1 cellular context compared by ENCODE assay signal in the genomic region with DNA sequence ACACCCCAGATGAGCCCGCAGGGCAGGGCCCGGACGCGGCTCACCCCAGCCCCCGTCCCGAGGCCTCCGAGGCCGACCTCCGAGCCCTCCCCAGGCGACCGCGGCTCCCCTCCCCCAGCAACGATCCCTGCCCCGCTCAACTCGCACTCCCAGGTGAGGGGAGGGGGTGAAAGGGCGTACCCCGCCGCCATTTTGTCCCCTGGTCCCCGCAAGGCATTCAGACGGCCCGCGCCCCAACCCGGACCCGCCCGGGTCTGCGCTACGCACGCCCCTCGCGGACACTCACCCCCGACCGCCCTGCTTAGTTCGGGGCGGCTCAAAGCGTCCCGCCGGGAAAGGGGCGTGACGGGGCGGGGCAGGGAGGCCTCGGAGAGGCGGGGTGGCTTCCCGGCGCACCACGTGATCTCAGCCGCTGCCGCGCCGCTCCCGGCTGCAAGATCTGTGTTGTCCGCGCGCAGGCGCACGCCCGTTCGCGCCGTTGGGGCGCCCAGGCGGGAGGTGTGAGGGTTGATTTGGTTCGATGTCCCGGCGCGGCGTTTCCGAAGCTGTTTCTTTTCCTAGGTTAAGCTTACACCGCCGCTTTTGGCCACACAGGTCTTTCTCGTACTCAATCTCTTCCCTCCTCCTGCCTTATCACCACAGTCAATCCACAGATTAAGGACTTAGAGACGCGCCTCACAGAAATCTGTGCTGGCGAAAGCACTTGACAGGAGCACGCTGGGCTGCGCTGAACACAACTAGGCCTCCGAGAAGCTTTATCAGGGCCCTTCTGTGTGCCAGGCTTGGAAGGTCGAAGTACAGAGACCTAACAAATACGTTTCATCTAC.
TF ChIP-seq lines count a peak whose summit lies in the region.

A gene with protein sequence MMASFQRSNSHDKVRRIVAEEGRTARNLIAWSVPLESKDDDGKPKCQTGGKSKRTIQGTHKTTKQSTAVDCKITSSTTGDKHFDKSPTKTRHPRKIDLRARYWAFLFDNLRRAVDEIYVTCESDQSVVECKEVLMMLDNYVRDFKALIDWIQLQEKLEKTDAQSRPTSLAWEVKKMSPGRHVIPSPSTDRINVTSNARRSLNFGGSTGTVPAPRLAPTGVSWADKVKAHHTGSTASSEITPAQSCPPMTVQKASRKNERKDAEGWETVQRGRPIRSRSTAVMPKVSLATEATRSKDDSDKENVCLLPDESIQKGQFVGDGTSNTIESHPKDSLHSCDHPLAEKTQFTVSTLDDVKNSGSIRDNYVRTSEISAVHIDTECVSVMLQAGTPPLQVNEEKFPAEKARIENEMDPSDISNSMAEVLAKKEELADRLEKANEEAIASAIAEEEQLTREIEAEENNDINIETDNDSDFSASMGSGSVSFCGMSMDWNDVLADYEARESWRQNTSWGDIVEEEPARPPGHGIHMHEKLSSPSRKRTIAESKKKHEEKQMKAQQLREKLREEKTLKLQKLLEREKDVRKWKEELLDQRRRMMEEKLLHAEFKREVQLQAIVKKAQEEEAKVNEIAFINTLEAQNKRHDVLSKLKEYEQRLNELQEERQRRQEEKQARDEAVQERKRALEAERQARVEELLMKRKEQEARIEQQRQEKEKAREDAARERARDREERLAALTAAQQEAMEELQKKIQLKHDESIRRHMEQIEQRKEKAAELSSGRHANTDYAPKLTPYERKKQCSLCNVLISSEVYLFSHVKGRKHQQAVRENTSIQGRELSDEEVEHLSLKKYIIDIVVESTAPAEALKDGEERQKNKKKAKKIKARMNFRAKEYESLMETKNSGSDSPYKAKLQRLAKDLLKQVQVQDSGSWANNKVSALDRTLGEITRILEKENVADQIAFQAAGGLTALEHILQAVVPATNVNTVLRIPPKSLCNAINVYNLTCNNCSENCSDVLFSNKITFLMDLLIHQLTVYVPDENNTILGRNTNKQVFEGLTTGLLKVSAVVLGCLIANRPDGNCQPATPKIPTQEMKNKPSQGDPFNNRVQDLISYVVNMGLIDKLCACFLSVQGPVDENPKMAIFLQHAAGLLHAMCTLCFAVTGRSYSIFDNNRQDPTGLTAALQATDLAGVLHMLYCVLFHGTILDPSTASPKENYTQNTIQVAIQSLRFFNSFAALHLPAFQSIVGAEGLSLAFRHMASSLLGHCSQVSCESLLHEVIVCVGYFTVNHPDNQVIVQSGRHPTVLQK (N-terminal part only) (minus strand): TSS at position 328 of the 827 bp plus-strand sequence. CDS start 21,523 bp downstream, outside the sequence.

TF ChIP-seq in HepG2, 621 proteins besides CTCF, POLR2A, EP300 and RAD21 (continued from another document and continues in another):
- peak; percentile 79 for TF ChIP-seq ZNF574 (CRISPR knock-in tag; IDR thresholded peaks at IDR 0.05)
- TF ChIP-seq KMT2B (CRISPR knock-in tag; IDR thresholded peaks at IDR 0.05), result peak; percentile 84
- TF ChIP-seq MAF1 (CRISPR knock-in tag; IDR thresholded peaks at IDR 0.05; ENCODE audit: borderline replicate concordance), result no peak; the same call in 1 of the 2 replicates
- peak; percentile 92; the same call in 1 of the 2 replicates for TF ChIP-seq THAP7 (CRISPR knock-in tag; IDR thresholded peaks at IDR 0.05)
- peak; percentile 50 for TF ChIP-seq FOSL1 (CRISPR knock-in tag; IDR thresholded peaks at IDR 0.05; ENCODE audit: borderline replicate concordance)
- peak; percentile 68; the same call in 1 of the 2 replicates for TF ChIP-seq NR2C2 (CRISPR knock-in tag; IDR thresholded peaks at IDR 0.05; ENCODE audit: borderline replicate concordance)
- TF ChIP-seq SUZ12 (IDR thresholded peaks at IDR 0.05; ENCODE audit: low read depth, low read length), result no peak
- peak; percentile 77; the same call in 1 of the 2 replicates for TF ChIP-seq JUN (CRISPR knock-in tag; IDR thresholded peaks at IDR 0.05)
- 0 out of 2 replicates have a peak, but pooled peaks have one; percentile 44 for TF ChIP-seq TSC22D2 (CRISPR knock-in tag; IDR thresholded peaks at IDR 0.05; ENCODE audit: borderline replicate concordance)
- TF ChIP-seq STAT5B (CRISPR knock-in tag; IDR thresholded peaks at IDR 0.05), result no peak
- no peak for TF ChIP-seq ZBTB7A (CRISPR knock-in tag; IDR thresholded peaks at IDR 0.05)
- TF ChIP-seq MAFK (conservative IDR thresholded peaks at IDR 0.05 in 1 of 2, IDR thresholded peaks at IDR 0.05 in 1 of 2; ENCODE audit: low read length in 2 of 2), result no peak
- peak; percentile 98 for TF ChIP-seq IKZF4 (CRISPR knock-in tag; IDR thresholded peaks at IDR 0.05; ENCODE audit: borderline replicate concordance, low read depth, not compliant biosample characterization)
- TF ChIP-seq PRDM4 (CRISPR knock-in tag; IDR thresholded peaks at IDR 0.05; ENCODE audit: borderline replicate concordance), result no peak
- no peak for TF ChIP-seq NR2F1 (CRISPR knock-in tag; IDR thresholded peaks at IDR 0.05)
- no peak for TF ChIP-seq SIN3B (IDR thresholded peaks at IDR 0.05; ENCODE audit: low read length)
- TF ChIP-seq NR1H2 (CRISPR knock-in tag; IDR thresholded peaks at IDR 0.05; ENCODE audit: borderline replicate concordance, low read depth), result no peak
- peak; percentile 44 for TF ChIP-seq KMT2A (CRISPR knock-in tag; IDR thresholded peaks at IDR 0.05)
- TF ChIP-seq ZGPAT (CRISPR knock-in tag; IDR thresholded peaks at IDR 0.05), result peak; percentile 62; the same call in 1 of the 2 replicates
- TF ChIP-seq ZNF878 (CRISPR knock-in tag; IDR thresholded peaks at IDR 0.05), result peak; percentile 97
- TF ChIP-seq BHLHE40 (IDR thresholded peaks at IDR 0.05; ENCODE audit: low read length), result 0 out of 2 replicates have a peak, but pooled peaks have one; percentile 41
- TF ChIP-seq MAFG (CRISPR knock-in tag; IDR thresholded peaks at IDR 0.05), result no peak
- TF ChIP-seq ZNF326 (CRISPR knock-in tag; IDR thresholded peaks at IDR 0.05; ENCODE audit: borderline replicate concordance), result no peak
- peak; percentile 93 for TF ChIP-seq ZNF44 (CRISPR knock-in tag; IDR thresholded peaks at IDR 0.05)
- no peak; the same call in 1 of the 2 replicates for TF ChIP-seq TMF1 (CRISPR knock-in tag; IDR thresholded peaks at IDR 0.05; ENCODE audit: low read depth)
- TF ChIP-seq ZNF644 (CRISPR knock-in tag; IDR thresholded peaks at IDR 0.05; ENCODE audit: low read depth), result no peak
- TF ChIP-seq, protein P1, sequence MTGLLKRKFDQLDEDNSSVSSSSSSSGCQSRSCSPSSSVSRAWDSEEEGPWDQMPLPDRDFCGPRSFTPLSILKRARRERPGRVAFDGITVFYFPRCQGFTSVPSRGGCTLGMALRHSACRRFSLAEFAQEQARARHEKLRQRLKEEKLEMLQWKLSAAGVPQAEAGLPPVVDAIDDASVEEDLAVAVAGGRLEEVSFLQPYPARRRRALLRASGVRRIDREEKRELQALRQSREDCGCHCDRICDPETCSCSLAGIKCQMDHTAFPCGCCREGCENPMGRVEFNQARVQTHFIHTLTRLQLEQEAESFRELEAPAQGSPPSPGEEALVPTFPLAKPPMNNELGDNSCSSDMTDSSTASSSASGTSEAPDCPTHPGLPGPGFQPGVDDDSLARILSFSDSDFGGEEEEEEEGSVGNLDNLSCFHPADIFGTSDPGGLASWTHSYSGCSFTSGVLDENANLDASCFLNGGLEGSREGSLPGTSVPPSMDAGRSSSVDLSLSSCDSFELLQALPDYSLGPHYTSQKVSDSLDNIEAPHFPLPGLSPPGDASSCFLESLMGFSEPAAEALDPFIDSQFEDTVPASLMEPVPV (CRISPR knock-in tag; IDR thresholded peaks at IDR 0.05), result peak; percentile 82; the same call in 1 of the 2 replicates
- TF ChIP-seq, protein P2, sequence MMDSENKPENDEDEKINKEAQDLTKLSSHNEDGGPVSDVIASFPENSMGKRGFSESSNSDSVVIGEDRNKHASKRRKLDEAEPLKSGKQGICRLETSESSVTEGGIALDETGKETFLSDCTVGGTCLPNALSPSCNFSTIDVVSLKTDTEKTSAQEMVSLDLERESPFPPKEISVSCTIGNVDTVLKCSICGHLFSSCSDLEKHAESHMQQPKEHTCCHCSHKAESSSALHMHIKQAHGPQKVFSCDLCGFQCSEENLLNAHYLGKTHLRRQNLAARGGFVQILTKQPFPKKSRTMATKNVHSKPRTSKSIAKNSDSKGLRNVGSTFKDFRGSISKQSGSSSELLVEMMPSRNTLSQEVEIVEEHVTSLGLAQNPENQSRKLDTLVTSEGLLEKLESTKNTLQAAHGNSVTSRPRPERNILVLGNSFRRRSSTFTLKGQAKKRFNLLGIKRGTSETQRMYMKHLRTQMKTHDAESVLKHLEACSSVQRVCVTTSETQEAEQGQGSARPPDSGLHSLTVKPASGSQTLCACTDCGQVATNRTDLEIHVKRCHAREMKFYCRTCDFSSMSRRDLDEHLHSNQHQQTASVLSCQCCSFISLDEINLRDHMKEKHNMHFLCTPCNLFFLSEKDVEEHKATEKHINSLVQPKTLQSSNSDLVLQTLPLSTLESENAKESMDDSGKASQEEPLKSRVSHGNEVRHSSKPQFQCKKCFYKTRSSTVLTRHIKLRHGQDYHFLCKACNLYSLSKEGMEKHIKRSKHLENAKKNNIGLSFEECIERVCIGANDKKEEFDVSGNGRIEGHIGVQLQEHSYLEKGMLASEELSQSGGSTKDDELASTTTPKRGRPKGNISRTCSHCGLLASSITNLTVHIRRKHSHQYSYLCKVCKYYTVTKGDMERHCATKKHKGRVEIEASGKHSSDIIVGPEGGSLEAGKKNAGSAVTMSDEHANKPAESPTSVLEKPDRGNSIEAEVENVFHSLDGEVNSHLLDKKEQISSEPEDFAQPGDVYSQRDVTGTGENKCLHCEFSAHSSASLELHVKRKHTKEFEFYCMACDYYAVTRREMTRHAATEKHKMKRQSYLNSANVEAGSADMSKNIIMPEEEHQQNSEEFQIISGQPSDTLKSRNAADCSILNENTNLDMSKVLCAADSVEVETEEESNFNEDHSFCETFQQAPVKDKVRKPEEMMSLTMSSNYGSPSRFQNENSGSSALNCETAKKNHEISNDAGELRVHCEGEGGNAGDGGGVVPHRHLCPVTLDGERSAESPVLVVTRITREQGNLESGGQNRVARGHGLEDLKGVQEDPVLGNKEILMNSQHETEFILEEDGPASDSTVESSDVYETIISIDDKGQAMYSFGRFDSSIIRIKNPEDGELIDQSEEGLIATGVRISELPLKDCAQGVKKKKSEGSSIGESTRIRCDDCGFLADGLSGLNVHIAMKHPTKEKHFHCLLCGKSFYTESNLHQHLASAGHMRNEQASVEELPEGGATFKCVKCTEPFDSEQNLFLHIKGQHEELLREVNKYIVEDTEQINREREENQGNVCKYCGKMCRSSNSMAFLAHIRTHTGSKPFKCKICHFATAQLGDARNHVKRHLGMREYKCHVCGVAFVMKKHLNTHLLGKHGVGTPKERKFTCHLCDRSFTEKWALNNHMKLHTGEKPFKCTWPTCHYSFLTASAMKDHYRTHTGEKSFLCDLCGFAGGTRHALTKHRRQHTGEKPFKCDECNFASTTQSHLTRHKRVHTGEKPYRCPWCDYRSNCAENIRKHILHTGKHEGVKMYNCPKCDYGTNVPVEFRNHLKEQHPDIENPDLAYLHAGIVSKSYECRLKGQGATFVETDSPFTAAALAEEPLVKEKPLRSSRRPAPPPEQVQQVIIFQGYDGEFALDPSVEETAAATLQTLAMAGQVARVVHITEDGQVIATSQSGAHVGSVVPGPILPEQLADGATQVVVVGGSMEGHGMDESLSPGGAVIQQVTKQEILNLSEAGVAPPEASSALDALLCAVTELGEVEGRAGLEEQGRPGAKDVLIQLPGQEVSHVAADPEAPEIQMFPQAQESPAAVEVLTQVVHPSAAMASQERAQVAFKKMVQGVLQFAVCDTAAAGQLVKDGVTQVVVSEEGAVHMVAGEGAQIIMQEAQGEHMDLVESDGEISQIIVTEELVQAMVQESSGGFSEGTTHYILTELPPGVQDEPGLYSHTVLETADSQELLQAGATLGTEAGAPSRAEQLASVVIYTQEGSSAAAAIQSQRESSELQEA (CRISPR knock-in tag; IDR thresholded peaks at IDR 0.05; ENCODE audit: not compliant biosample characterization), result peak; percentile 94
